Comparison of ENCODE assay signal across 25 cellular contexts in the genomic region with DNA sequence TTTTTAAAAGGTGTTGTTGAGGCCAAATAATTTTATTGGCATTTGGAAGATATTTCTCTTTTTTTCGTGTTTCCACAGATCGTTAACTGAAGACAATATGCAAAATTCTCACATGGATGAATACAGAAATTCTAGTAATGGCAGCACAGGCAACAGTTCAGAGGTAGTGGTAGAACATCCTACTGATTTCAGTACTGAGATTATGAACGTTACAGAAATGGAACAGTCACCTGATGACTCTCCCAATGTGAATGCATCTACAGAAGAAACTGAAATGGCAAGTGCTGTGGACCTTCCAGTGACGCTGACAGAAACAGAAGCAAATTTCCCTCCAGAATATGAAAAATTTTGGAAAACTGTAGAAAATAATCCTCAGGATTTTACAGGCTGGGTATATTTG. TPM values are rescaled to one million over a fixed set of nuclear protein-coding genes. Genes with fewer than 3 reads are reported as not detected.
DNase-seq lines count a peak whose midpoint lies in the region; ATAC-seq, FAIRE-seq and TF ChIP-seq lines count a peak whose summit lies in the region.
"Had no signal": no experiment of that assay in that cellular context is flagged by ENCODE, and none has a peak within 500 bp of the region (broad histone marks: within the 10 kb centered on the region; RNA-seq: fewer than 3 reads in every experiment).

No MANE protein-coding gene starts in this region.

- no peak overlapping the region for H3K27ac ChIP-seq in HepG2 (ENCODE audit: extremely low read length, insufficient read depth, low read length)
- no peak overlapping the region for H3K27ac ChIP-seq in right lobe of liver
- H3K27ac ChIP-seq: SJSA1 had no signal

- BruUV-seq in HepG2 (replicated peaks; lab: Mats Ljungman, UMichigan): no TSS peak
- BruUV-seq in Caco-2 (replicated peaks; lab: Mats Ljungman, UMichigan): no TSS peak

- H3K4me1 ChIP-seq in HepG2 (ENCODE audit: insufficient read depth, low read length) (0 out of 2 replicates have a peak, but pooled peaks cover 11% of the 10 kb centered on the region), right lobe of liver (no peaks in the 10 kb centered on the region), Caco-2 (no peaks in the 10 kb centered on the region)

- H3K4me3 Mint-ChIP-seq in activated CD4-positive, alpha-beta T cell treated with anti-CD3 and anti-CD28 coated beads, Interleukin-2, amount 10 ng/mL, durations not matched to agents 24 days and 14 days: no peak overlapping the region
- no peak overlapping the region for H3K4me3 Mint-ChIP-seq in stimulated activated effector memory CD8-positive, alpha-beta T cell treated with anti-CD3 and anti-CD28 coated beads, Interleukin-12 subunit alpha, Interleukin-12 subunit beta, amount 100 ng/mL, for 72 hours
- no peak overlapping the region for H3K4me3 Mint-ChIP-seq in Caco-2 (ENCODE audit: unreplicated experiment)
- H3K4me3 Mint-ChIP-seq: CD8-positive, alpha-beta T cell had no signal

- H3K4me3 ChIP-seq in HepG2 (replicated peaks in 1 of 3; ENCODE audit: insufficient read depth in 1 of 3, low read depth in 2 of 3, low read length in 3 of 3): no peak overlapping the region; a peak in 1 of 6 replicates
- no peak overlapping the region for H3K4me3 ChIP-seq in right lobe of liver
- no peak overlapping the region for H3K4me3 ChIP-seq in Caco-2 (ENCODE audit: low read depth, low read length)
- H3K4me3 ChIP-seq: SJSA1 had no signal

- H3K79me2 ChIP-seq in HepG2 (ENCODE audit: insufficient read depth, low read length): peaks cover 52% of the 10 kb centered on the region

- TF ChIP-seq CTCF in HepG2 (CRISPR knock-in tag; IDR thresholded peaks at IDR 0.05): no peak
- TF ChIP-seq CTCF in right lobe of liver (IDR thresholded peaks at IDR 0.05): no peak
- no peak for TF ChIP-seq CTCF in Caco-2 (IDR thresholded peaks at IDR 0.05; ENCODE audit: insufficient read depth in 1 of 2, low read depth in 1 of 2, low read length in 1 of 2, severe bottlenecking in 1 of 2, unreplicated experiment in 1 of 2)

- H4K20me1 ChIP-seq in HepG2 (ENCODE audit: insufficient read depth, low read length): peaks cover 16% of the 10 kb centered on the region; the same call in 1 of the 2 replicates

- no peak overlapping the region for H2AFZ ChIP-seq in HepG2 (ENCODE audit: low read length)

- in situ Hi-C loops in HepG2 (cut with HindIII; ENCODE audit: extremely low pct_ligation_motif_present, low pct_unique_long_range_greater_than_20kb): no loop called here

- no peak for TF ChIP-seq RAD21 in HepG2 (CRISPR knock-in tag; IDR thresholded peaks at IDR 0.05)

- no peak for DNase-seq in activated CD4-positive, alpha-beta T cell treated with anti-CD3 and anti-CD28 coated beads, Interleukin-2, amount 10 ng/mL, durations not matched to agents 24 days and 14 days
- DNase-seq in activated CD4-positive, alpha-beta T cell treated with anti-CD3 and anti-CD28 coated beads for 1 hour: no peak
- DNase-seq in HepG2 (ENCODE audit: low spot score) (no peak), right lobe of liver (no peak), Caco-2 (no peak)
- DNase-seq in stimulated activated effector memory CD8-positive, alpha-beta T cell treated with anti-CD3 and anti-CD28 coated beads, Interleukin-12 subunit alpha, Interleukin-12 subunit beta, amount 100 ng/mL, for 72 hours (ENCODE audit: low spot score in 2 of 2): no peak
- DNase-seq: AML-193; C1 segment of cervical spinal cord; Calu3; CD8-positive, alpha-beta T cell; DMS53; GDM1; GOT3; HCEC 1CT; Karpas-422; MV-4-11; NCI-H1105 treated with DMSO at 0.1 percent for 48 hours; NCI-H2029 treated with DMSO at 0.1 percent for 48 hours; NCI-H446; NCI-H526; OCI-M1 had no signal

- H3K27me3 ChIP-seq in HepG2 (ENCODE audit: control insufficient read depth in 1 of 2, insufficient read depth in 2 of 2, low read length in 2 of 2) (no peaks in the 10 kb centered on the region), right lobe of liver (no peaks in the 10 kb centered on the region), Caco-2 (replicated peaks; ENCODE audit: control insufficient read depth, insufficient read depth, low read length) (no peaks in the 10 kb centered on the region)
- H3K27me3 ChIP-seq: SJSA1 had no signal

- H3K27me3 Mint-ChIP-seq in activated CD4-positive, alpha-beta T cell treated with anti-CD3 and anti-CD28 coated beads, Interleukin-2, amount 10 ng/mL, durations not matched to agents 24 days and 14 days: no peaks in the 10 kb centered on the region
- H3K27me3 Mint-ChIP-seq in Caco-2 (ENCODE audit: insufficient read depth, unreplicated experiment): no peaks in the 10 kb centered on the region

- TF ChIP-seq POLR2A in HepG2 (IDR thresholded peaks at IDR 0.05; ENCODE audit: insufficient read depth in 1 of 2, low read depth in 2 of 2, low read length in 2 of 2): no peak
- TF ChIP-seq POLR2A in right lobe of liver (IDR thresholded peaks at IDR 0.05): no peak

- intact Hi-C loops in activated CD4-positive, alpha-beta T cell treated with anti-CD3 and anti-CD28 coated beads, Interleukin-2, amount 10 ng/mL, durations not matched to agents 24 days and 14 days (cut with micrococcal nuclease): no loop called here
- intact Hi-C loops in HepG2 (cut with micrococcal nuclease; ENCODE audit: unreplicated experiment): no loop called here
- intact Hi-C loops in right lobe of liver (cut with DNase I): no loop called here
- intact Hi-C loops in Caco-2 (cut with micrococcal nuclease; ENCODE audit: unreplicated experiment): no loop called here

- no peaks in the 10 kb centered on the region for H3K9me3 ChIP-seq in HepG2 (ENCODE audit: low read length)
- no peaks in the 10 kb centered on the region for H3K9me3 ChIP-seq in right lobe of liver
- H3K9me3 ChIP-seq in Caco-2: no peaks in the 10 kb centered on the region
- H3K9me3 ChIP-seq: SJSA1 had no signal

- no peak for TF ChIP-seq EP300 in HepG2 (IDR thresholded peaks at IDR 0.05; ENCODE audit: low read depth in 2 of 2, low read length in 2 of 2)
- no peak for TF ChIP-seq EP300 in HepG2 (CRISPR knock-in tag; IDR thresholded peaks at IDR 0.05; ENCODE audit: borderline replicate concordance)

- H3K4me2 ChIP-seq in HepG2 (ENCODE audit: low read depth, low read length): no peak overlapping the region

- ATAC-seq in HepG2: no peak
- no peak for ATAC-seq in right lobe of liver
- peak; percentile 52 for ATAC-seq in HG02885 (IDR thresholded peaks at IDR 0.05; ENCODE audit: poor library complexity, unreplicated experiment)
- peak; percentile 99 for ATAC-seq in stimulated activated effector memory CD8-positive, alpha-beta T cell treated with anti-CD3 and anti-CD28 coated beads, Interleukin-12 subunit alpha, Interleukin-12 subunit beta, amount 100 ng/mL, for 72 hours
- no peak for ATAC-seq in GM18498 (IDR thresholded peaks at IDR 0.05; ENCODE audit: unreplicated experiment)
- ATAC-seq: CD8-positive, alpha-beta T cell; Right ventricle myocardium inferior had no signal

- peak overlapping the region; percentile 20 for H3K27ac Mint-ChIP-seq in activated CD4-positive, alpha-beta T cell treated with anti-CD3 and anti-CD28 coated beads, Interleukin-2, amount 10 ng/mL, durations not matched to agents 24 days and 14 days
- H3K27ac Mint-ChIP-seq in stimulated activated effector memory CD8-positive, alpha-beta T cell treated with anti-CD3 and anti-CD28 coated beads, Interleukin-12 subunit alpha, Interleukin-12 subunit beta, amount 100 ng/mL, for 72 hours: no peak overlapping the region
- H3K27ac Mint-ChIP-seq in Caco-2 (ENCODE audit: unreplicated experiment): no peak overlapping the region
- H3K27ac Mint-ChIP-seq: CD8-positive, alpha-beta T cell had no signal

- peaks cover 14% of the 10 kb centered on the region for H3K4me1 Mint-ChIP-seq in activated CD4-positive, alpha-beta T cell treated with anti-CD3 and anti-CD28 coated beads, Interleukin-2, amount 10 ng/mL, durations not matched to agents 24 days and 14 days
- peaks cover 19% of the 10 kb centered on the region for H3K4me1 Mint-ChIP-seq in stimulated activated effector memory CD8-positive, alpha-beta T cell treated with anti-CD3 and anti-CD28 coated beads, Interleukin-12 subunit alpha, Interleukin-12 subunit beta, amount 100 ng/mL, for 72 hours
- H3K4me1 Mint-ChIP-seq in Caco-2 (ENCODE audit: low read depth, unreplicated experiment): no peaks in the 10 kb centered on the region

- H3K9me3 Mint-ChIP-seq in activated CD4-positive, alpha-beta T cell treated with anti-CD3 and anti-CD28 coated beads, Interleukin-2, amount 10 ng/mL, durations not matched to agents 24 days and 14 days: no peaks in the 10 kb centered on the region
- H3K9me3 Mint-ChIP-seq in stimulated activated effector memory CD8-positive, alpha-beta T cell treated with anti-CD3 and anti-CD28 coated beads, Interleukin-12 subunit alpha, Interleukin-12 subunit beta, amount 100 ng/mL, for 72 hours: no peaks in the 10 kb centered on the region
- no peaks in the 10 kb centered on the region for H3K9me3 Mint-ChIP-seq in Caco-2 (ENCODE audit: unreplicated experiment)
- H3K9me3 Mint-ChIP-seq: CD8-positive, alpha-beta T cell had no signal

- POLR2A ChIA-PET in HepG2 (lab: Yijun Ruan, JAX): no interaction called here
- POLR2A ChIA-PET in Caco-2 (lab: Charles Lee): no interaction called here

- CTCF ChIA-PET in HepG2 (lab: Yijun Ruan, JAX; ENCODE audit: low intra/inter-chr PET ratio, low total read pairs): no interaction called here
- CTCF ChIA-PET in Caco-2 (lab: Charles Lee): no interaction called here

- H3K9ac ChIP-seq in HepG2 (ENCODE audit: insufficient read depth, low read depth, low read length): no peak overlapping the region

- peaks cover 56% of the 10 kb centered on the region for H3K36me3 Mint-ChIP-seq in activated CD4-positive, alpha-beta T cell treated with anti-CD3 and anti-CD28 coated beads, Interleukin-2, amount 10 ng/mL, durations not matched to agents 24 days and 14 days (ENCODE audit: low read depth)
- H3K36me3 Mint-ChIP-seq in stimulated activated effector memory CD8-positive, alpha-beta T cell treated with anti-CD3 and anti-CD28 coated beads, Interleukin-12 subunit alpha, Interleukin-12 subunit beta, amount 100 ng/mL, for 72 hours: peaks cover 89% of the 10 kb centered on the region
- H3K36me3 Mint-ChIP-seq in Caco-2 (ENCODE audit: insufficient read depth, unreplicated experiment): peaks cover 40% of the 10 kb centered on the region

- 94% methylated on average over 4 of the region's 4 CpGs for WGBS in HepG2 (ENCODE audit: low lambda C conversion rate)
- 85% methylated on average over 4 of the region's 4 CpGs for WGBS in right lobe of liver (ENCODE audit: insufficient coverage, low coverage, low lambda C conversion rate, missing lambda C conversion rate)

- FAIRE-seq in HepG2 (lab: Jason Lieb, UNC): no peak

- H3K36me3 ChIP-seq in HepG2 (replicated peaks in 1 of 2; ENCODE audit: control insufficient read depth in 1 of 2, insufficient read depth in 2 of 2, low read length in 2 of 2) (peaks cover 8 to 44% of the 10 kb centered on the region in 2 experiments), right lobe of liver (peaks cover 0 to 39% (median 12%) of the 10 kb centered on the region in 4 donors), Caco-2 (ENCODE audit: control insufficient read depth, insufficient read depth, low read length) (no peaks in the 10 kb centered on the region)

RNA-seq across cellular contexts. Expression of gene PRPF39, which starts 11.2 kb away (rescaled TPM):
- 48.1 and 50.5 TPM in 2 replicates for total RNA-seq in activated CD4-positive, alpha-beta T cell treated with anti-CD3 and anti-CD28 coated beads, Interleukin-2, amount 10 ng/mL, durations not matched to agents 24 days and 14 days
- total RNA-seq in HepG2 (2016; rRNA removed; fragmentation: Illumina TruSeq; extraction: Trizol): 28.8 and 44.2 TPM in 2 replicates
- total RNA-seq in HepG2 (2016; cell fraction: cytosol; rRNA removed; fragmentation: Illumina TruSeq; extraction: Trizol; ENCODE audit: low read depth): 8.5 and 10.2 TPM in 2 replicates
- total RNA-seq in HepG2 (2016; cell fraction: insoluble cytoplasmic fraction; rRNA removed; fragmentation: Illumina TruSeq; extraction: Trizol): 31.1 and 40.1 TPM in 2 replicates
- 10.9 and 11.4 TPM in 2 replicates for total RNA-seq in HepG2 (2016; cell fraction: membrane; rRNA removed; fragmentation: Illumina TruSeq; extraction: Trizol)
- total RNA-seq in HepG2 (2016; cell fraction: nucleus; rRNA removed; fragmentation: Illumina TruSeq; extraction: Trizol): 78.2 and 85.9 TPM in 2 replicates
- polyA plus RNA-seq in HepG2 (2011; rRNA removed): 65.0 and 68.0 TPM in 2 replicates
- polyA plus RNA-seq in HepG2 (2011; cell fraction: cytosol; rRNA removed): 10.1 and 10.5 TPM in 2 replicates
- 138 and 158 TPM in 2 replicates for polyA plus RNA-seq in HepG2 (2011; cell fraction: nucleus; rRNA removed)
- 30.5 and 36.1 TPM in 2 replicates for polyA plus RNA-seq in HepG2 (2012)
- polyA plus RNA-seq in HepG2 (2016; cell fraction: cytosol; fragmentation: Illumina TruSeq; extraction: Trizol; ENCODE audit: low read depth): 2.5 and 2.8 TPM in 2 replicates
- polyA plus RNA-seq in HepG2 (2016; cell fraction: insoluble cytoplasmic fraction; fragmentation: Illumina TruSeq; extraction: Trizol; ENCODE audit: low read depth): 21.4 and 23.9 TPM in 2 replicates
- polyA plus RNA-seq in HepG2 (2016; cell fraction: membrane; fragmentation: Illumina TruSeq; extraction: Trizol; ENCODE audit: low read depth): 4.6 and 5.1 TPM in 2 replicates
- polyA plus RNA-seq in HepG2 (2016; cell fraction: nucleus; fragmentation: Illumina TruSeq; extraction: Trizol; ENCODE audit: insufficient read depth, low read depth): 169 and 172 TPM in 2 replicates
- polyA minus RNA-seq in HepG2 (2011; rRNA and poly(A)+ RNA removed; ENCODE audit: low replicate concordance): 48.4 and 56.4 TPM in 2 replicates
- polyA minus RNA-seq in HepG2 (2011; cell fraction: cytosol; rRNA and poly(A)+ RNA removed): 7.5 and 12.0 TPM in 2 replicates
- 207 and 269 TPM in 2 replicates for polyA minus RNA-seq in HepG2 (2011; cell fraction: nucleus; rRNA and poly(A)+ RNA removed)
- 10 to 100 TPM in 3 of 6 experiments, 1 to 10 TPM in 3; 7.3 to 15.1 (median 10.4) TPM for total RNA-seq in right lobe of liver
- total RNA-seq in Caco-2 (2022): 22.3 and 30.0 TPM in 2 replicates

RNA-seq across cellular contexts. Expression of gene FKBP3, which starts 39.1 kb away (rescaled TPM):
- 62.4 and 65.4 TPM in 2 replicates for total RNA-seq in activated CD4-positive, alpha-beta T cell treated with anti-CD3 and anti-CD28 coated beads, Interleukin-2, amount 10 ng/mL, durations not matched to agents 24 days and 14 days
- total RNA-seq in HepG2 (2016; rRNA removed; fragmentation: Illumina TruSeq; extraction: Trizol): 87.6 and 140 TPM in 2 replicates
- 27.9 and 33.0 TPM in 2 replicates for total RNA-seq in HepG2 (2016; cell fraction: cytosol; rRNA removed; fragmentation: Illumina TruSeq; extraction: Trizol; ENCODE audit: low read depth)
- 89.6 and 145 TPM in 2 replicates for total RNA-seq in HepG2 (2016; cell fraction: insoluble cytoplasmic fraction; rRNA removed; fragmentation: Illumina TruSeq; extraction: Trizol)
- 29.1 and 33.1 TPM in 2 replicates for total RNA-seq in HepG2 (2016; cell fraction: membrane; rRNA removed; fragmentation: Illumina TruSeq; extraction: Trizol)
- 64.8 and 67.4 TPM in 2 replicates for total RNA-seq in HepG2 (2016; cell fraction: nucleus; rRNA removed; fragmentation: Illumina TruSeq; extraction: Trizol)
- polyA plus RNA-seq in HepG2 (2011; rRNA removed): 40.2 and 57.0 TPM in 2 replicates
- polyA plus RNA-seq in HepG2 (2011; cell fraction: cytosol; rRNA removed): 18.8 and 31.3 TPM in 2 replicates
- polyA plus RNA-seq in HepG2 (2011; cell fraction: nucleus; rRNA removed): 18.1 and 30.4 TPM in 2 replicates
- polyA plus RNA-seq in HepG2 (2012): 75.2 and 122 TPM in 2 replicates
- polyA plus RNA-seq in HepG2 (2016; cell fraction: cytosol; fragmentation: Illumina TruSeq; extraction: Trizol; ENCODE audit: low read depth): 30.8 and 31.1 TPM in 2 replicates
- 228 and 238 TPM in 2 replicates for polyA plus RNA-seq in HepG2 (2016; cell fraction: insoluble cytoplasmic fraction; fragmentation: Illumina TruSeq; extraction: Trizol; ENCODE audit: low read depth)
- polyA plus RNA-seq in HepG2 (2016; cell fraction: membrane; fragmentation: Illumina TruSeq; extraction: Trizol; ENCODE audit: low read depth): 34.4 and 37.5 TPM in 2 replicates
- 149 and 154 TPM in 2 replicates for polyA plus RNA-seq in HepG2 (2016; cell fraction: nucleus; fragmentation: Illumina TruSeq; extraction: Trizol; ENCODE audit: insufficient read depth, low read depth)
- polyA minus RNA-seq in HepG2 (2011; rRNA and poly(A)+ RNA removed; ENCODE audit: low replicate concordance): 3.0 and 4.9 TPM in 2 replicates
- 12.1 and 13.8 TPM in 2 replicates for polyA minus RNA-seq in HepG2 (2011; cell fraction: cytosol; rRNA and poly(A)+ RNA removed)
- polyA minus RNA-seq in HepG2 (2011; cell fraction: nucleus; rRNA and poly(A)+ RNA removed): 38.2 and 44.6 TPM in 2 replicates
- total RNA-seq in right lobe of liver: 10 to 100 TPM; 25.0 to 32.9 (median 27.2) TPM
- total RNA-seq in Caco-2 (2022): 94.2 and 94.8 TPM in 2 replicates

RNA-seq across cellular contexts. Expression of gene FANCM, which starts 40.6 kb away (rescaled TPM):
- 16.5 and 21.0 TPM in 2 replicates for total RNA-seq in activated CD4-positive, alpha-beta T cell treated with anti-CD3 and anti-CD28 coated beads, Interleukin-2, amount 10 ng/mL, durations not matched to agents 24 days and 14 days
- 10.4 and 13.1 TPM in 2 replicates for total RNA-seq in HepG2 (2016; rRNA removed; fragmentation: Illumina TruSeq; extraction: Trizol)
- total RNA-seq in HepG2 (2016; cell fraction: cytosol; rRNA removed; fragmentation: Illumina TruSeq; extraction: Trizol; ENCODE audit: low read depth): 3.1 and 3.2 TPM in 2 replicates
- 12.1 and 12.6 TPM in 2 replicates for total RNA-seq in HepG2 (2016; cell fraction: insoluble cytoplasmic fraction; rRNA removed; fragmentation: Illumina TruSeq; extraction: Trizol)
- 3.5 and 3.6 TPM in 2 replicates for total RNA-seq in HepG2 (2016; cell fraction: membrane; rRNA removed; fragmentation: Illumina TruSeq; extraction: Trizol)
- 27.2 and 28.4 TPM in 2 replicates for total RNA-seq in HepG2 (2016; cell fraction: nucleus; rRNA removed; fragmentation: Illumina TruSeq; extraction: Trizol)
- 1.1 and 2.6 TPM in 2 replicates for polyA plus RNA-seq in HepG2 (2011; rRNA removed)
- 0.64 and 1.2 TPM in 2 replicates for polyA plus RNA-seq in HepG2 (2011; cell fraction: cytosol; rRNA removed)
- 1.5 and 2.4 TPM in 2 replicates for polyA plus RNA-seq in HepG2 (2011; cell fraction: nucleus; rRNA removed)
- polyA plus RNA-seq in HepG2 (2012): 1.1 and 2.0 TPM in 2 replicates
- polyA plus RNA-seq in HepG2 (2016; cell fraction: cytosol; fragmentation: Illumina TruSeq; extraction: Trizol; ENCODE audit: low read depth): 0.54 and 0.69 TPM in 2 replicates
- polyA plus RNA-seq in HepG2 (2016; cell fraction: insoluble cytoplasmic fraction; fragmentation: Illumina TruSeq; extraction: Trizol; ENCODE audit: low read depth): 5.7 and 5.9 TPM in 2 replicates
- 0.76 and 1.6 TPM in 2 replicates for polyA plus RNA-seq in HepG2 (2016; cell fraction: membrane; fragmentation: Illumina TruSeq; extraction: Trizol; ENCODE audit: low read depth)
- 13.1 and 20.1 TPM in 2 replicates for polyA plus RNA-seq in HepG2 (2016; cell fraction: nucleus; fragmentation: Illumina TruSeq; extraction: Trizol; ENCODE audit: insufficient read depth, low read depth)
- polyA minus RNA-seq in HepG2 (2011; rRNA and poly(A)+ RNA removed; ENCODE audit: low replicate concordance): 6.5 and 21.7 TPM in 2 replicates
- polyA minus RNA-seq in HepG2 (2011; cell fraction: cytosol; rRNA and poly(A)+ RNA removed): 3.1 and 4.5 TPM in 2 replicates
- 13.9 and 19.7 TPM in 2 replicates for polyA minus RNA-seq in HepG2 (2011; cell fraction: nucleus; rRNA and poly(A)+ RNA removed)
- total RNA-seq in right lobe of liver: 1 to 10 TPM; 1.4 to 3.9 (median 1.9) TPM
- total RNA-seq in Caco-2 (2022): 13.1 and 16.1 TPM in 2 replicates

Comparison
In these comparisons a context has a peak if more than half of its experiments do, and no peak if none do; other contexts are left out.
1. ATAC-seq: peak in HG02885 (single experiment) and stimulated activated effector memory CD8-positive, alpha-beta T cell treated with anti-CD3 and anti-CD28 coated beads, Interleukin-12 subunit alpha, Interleukin-12 subunit beta, amount 100 ng/mL, for 72 hours (single experiment); none in HepG2 (single experiment), right lobe of liver (0 of 4) and GM18498 (single experiment).